2 cellular contexts compared by ENCODE assay signal in the genomic region with DNA sequence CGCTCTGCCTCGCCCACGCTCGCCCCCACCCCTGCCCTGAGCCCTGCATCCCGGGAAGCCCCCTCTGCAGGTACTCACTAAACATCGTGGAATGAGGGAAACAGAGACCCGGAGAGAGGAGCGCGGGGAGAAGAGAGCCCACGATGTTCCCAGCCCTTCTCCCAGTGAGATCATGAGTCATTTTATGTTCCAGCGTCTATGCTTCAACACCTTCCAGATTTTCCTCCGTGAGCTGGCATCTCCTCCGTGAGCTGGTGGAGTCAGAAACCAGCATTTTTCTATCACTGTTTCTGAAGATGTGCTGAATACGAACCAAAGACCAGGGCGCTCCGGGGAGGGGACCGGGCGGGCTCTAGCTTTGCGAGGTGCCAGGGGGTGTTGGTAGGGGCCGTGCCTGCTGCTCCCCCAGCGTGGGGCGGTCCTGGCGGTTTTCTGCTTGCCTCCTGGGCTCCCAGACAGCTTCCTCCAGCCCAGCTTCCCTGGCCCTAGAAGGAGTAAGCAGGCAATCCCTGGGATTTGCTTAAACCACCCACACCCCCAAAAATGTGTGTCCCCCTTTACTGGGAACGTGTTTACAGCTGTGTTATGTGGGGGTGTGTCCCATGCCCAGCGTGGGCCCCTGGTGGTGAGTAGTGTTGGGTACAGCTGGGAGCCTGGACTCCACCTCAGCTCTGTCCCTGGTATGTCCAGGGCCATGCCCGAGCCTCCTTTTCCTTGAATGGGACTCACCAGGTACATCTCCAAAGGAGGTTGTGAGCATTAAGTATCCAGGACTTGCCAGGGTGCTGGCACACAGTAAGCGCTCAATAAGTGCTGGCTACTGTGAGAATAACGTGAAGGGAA.
TF ChIP-seq lines count a peak whose summit lies in the region.

No MANE protein-coding gene starts in this region.

TF ChIP-seq in SK-N-SH, 30 proteins besides CTCF, POLR2A, EP300 and RAD21:
- TF ChIP-seq SIN3A (IDR thresholded peaks at IDR 0.05; ENCODE audit: borderline replicate concordance, low read depth, low read length) = no peak
- no peak for TF ChIP-seq CHD2 (IDR thresholded peaks at IDR 0.05; ENCODE audit: low read length, partially characterized antibody)
- TF ChIP-seq YY1 (IDR thresholded peaks at IDR 0.05; ENCODE audit: low read depth) = no peak
- TF ChIP-seq GATA2 (CRISPR knock-in tag; IDR thresholded peaks at IDR 0.05) = no peak
- TF ChIP-seq, protein P1, sequence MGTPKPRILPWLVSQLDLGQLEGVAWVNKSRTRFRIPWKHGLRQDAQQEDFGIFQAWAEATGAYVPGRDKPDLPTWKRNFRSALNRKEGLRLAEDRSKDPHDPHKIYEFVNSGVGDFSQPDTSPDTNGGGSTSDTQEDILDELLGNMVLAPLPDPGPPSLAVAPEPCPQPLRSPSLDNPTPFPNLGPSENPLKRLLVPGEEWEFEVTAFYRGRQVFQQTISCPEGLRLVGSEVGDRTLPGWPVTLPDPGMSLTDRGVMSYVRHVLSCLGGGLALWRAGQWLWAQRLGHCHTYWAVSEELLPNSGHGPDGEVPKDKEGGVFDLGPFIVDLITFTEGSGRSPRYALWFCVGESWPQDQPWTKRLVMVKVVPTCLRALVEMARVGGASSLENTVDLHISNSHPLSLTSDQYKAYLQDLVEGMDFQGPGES (IDR thresholded peaks at IDR 0.05; ENCODE audit: low read depth, low read length) = no peak
- TF ChIP-seq, protein P2, sequence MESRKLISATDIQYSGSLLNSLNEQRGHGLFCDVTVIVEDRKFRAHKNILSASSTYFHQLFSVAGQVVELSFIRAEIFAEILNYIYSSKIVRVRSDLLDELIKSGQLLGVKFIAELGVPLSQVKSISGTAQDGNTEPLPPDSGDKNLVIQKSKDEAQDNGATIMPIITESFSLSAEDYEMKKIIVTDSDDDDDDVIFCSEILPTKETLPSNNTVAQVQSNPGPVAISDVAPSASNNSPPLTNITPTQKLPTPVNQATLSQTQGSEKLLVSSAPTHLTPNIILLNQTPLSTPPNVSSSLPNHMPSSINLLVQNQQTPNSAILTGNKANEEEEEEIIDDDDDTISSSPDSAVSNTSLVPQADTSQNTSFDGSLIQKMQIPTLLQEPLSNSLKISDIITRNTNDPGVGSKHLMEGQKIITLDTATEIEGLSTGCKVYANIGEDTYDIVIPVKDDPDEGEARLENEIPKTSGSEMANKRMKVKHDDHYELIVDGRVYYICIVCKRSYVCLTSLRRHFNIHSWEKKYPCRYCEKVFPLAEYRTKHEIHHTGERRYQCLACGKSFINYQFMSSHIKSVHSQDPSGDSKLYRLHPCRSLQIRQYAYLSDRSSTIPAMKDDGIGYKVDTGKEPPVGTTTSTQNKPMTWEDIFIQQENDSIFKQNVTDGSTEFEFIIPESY (IDR thresholded peaks at IDR 0.05; ENCODE audit: borderline replicate concordance, low read depth) = no peak
- no peak for TF ChIP-seq ELF1 (IDR thresholded peaks at IDR 0.05)
- no peak for TF ChIP-seq JUND (IDR thresholded peaks at IDR 0.05)
- no peak for TF ChIP-seq TAF1 (IDR thresholded peaks at IDR 0.05; ENCODE audit: borderline replicate concordance, low read depth, low read length)
- no peak for TF ChIP-seq RXRA (IDR thresholded peaks at IDR 0.05; ENCODE audit: borderline replicate concordance, low read depth)
- no peak for TF ChIP-seq NRF1 (IDR thresholded peaks at IDR 0.05; ENCODE audit: low read depth, low read length)
- no peak for TF ChIP-seq RCOR1 (IDR thresholded peaks at IDR 0.05; ENCODE audit: low read length)
- TF ChIP-seq FOSL2 (IDR thresholded peaks at IDR 0.05; ENCODE audit: borderline replicate concordance, low read depth) = no peak
- TF ChIP-seq, protein P3, sequence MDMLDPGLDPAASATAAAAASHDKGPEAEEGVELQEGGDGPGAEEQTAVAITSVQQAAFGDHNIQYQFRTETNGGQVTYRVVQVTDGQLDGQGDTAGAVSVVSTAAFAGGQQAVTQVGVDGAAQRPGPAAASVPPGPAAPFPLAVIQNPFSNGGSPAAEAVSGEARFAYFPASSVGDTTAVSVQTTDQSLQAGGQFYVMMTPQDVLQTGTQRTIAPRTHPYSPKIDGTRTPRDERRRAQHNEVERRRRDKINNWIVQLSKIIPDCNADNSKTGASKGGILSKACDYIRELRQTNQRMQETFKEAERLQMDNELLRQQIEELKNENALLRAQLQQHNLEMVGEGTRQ (IDR thresholded peaks at IDR 0.05; ENCODE audit: borderline replicate concordance, low read depth, low read length) = no peak
- TF ChIP-seq RFX5 (IDR thresholded peaks at IDR 0.05; ENCODE audit: low read length) = no peak
- TF ChIP-seq, protein P4, sequence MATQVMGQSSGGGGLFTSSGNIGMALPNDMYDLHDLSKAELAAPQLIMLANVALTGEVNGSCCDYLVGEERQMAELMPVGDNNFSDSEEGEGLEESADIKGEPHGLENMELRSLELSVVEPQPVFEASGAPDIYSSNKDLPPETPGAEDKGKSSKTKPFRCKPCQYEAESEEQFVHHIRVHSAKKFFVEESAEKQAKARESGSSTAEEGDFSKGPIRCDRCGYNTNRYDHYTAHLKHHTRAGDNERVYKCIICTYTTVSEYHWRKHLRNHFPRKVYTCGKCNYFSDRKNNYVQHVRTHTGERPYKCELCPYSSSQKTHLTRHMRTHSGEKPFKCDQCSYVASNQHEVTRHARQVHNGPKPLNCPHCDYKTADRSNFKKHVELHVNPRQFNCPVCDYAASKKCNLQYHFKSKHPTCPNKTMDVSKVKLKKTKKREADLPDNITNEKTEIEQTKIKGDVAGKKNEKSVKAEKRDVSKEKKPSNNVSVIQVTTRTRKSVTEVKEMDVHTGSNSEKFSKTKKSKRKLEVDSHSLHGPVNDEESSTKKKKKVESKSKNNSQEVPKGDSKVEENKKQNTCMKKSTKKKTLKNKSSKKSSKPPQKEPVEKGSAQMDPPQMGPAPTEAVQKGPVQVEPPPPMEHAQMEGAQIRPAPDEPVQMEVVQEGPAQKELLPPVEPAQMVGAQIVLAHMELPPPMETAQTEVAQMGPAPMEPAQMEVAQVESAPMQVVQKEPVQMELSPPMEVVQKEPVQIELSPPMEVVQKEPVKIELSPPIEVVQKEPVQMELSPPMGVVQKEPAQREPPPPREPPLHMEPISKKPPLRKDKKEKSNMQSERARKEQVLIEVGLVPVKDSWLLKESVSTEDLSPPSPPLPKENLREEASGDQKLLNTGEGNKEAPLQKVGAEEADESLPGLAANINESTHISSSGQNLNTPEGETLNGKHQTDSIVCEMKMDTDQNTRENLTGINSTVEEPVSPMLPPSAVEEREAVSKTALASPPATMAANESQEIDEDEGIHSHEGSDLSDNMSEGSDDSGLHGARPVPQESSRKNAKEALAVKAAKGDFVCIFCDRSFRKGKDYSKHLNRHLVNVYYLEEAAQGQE (IDR thresholded peaks at IDR 0.05; ENCODE audit: low read depth, low read length) = no peak

TF ChIP-seq in SK-N-SH treated with all-trans-retinoic acid at 6 μM for 48 hours, 23 proteins besides CTCF, POLR2A, EP300 and RAD21:
- TF ChIP-seq CSDC2 (CRISPR knock-in tag; IDR thresholded peaks at IDR 0.05) (no peak), ZNF8 (CRISPR knock-in tag; IDR thresholded peaks at IDR 0.05) (no peak), ZFP30 (CRISPR knock-in tag; IDR thresholded peaks at IDR 0.05) (no peak), TOX (CRISPR knock-in tag; IDR thresholded peaks at IDR 0.05; ENCODE audit: borderline replicate concordance) (no peak), TCF4 (CRISPR knock-in tag; IDR thresholded peaks at IDR 0.05; ENCODE audit: borderline replicate concordance) (no peak), BACH2 (CRISPR knock-in tag; IDR thresholded peaks at IDR 0.05; ENCODE audit: borderline replicate concordance) (no peak)
